Comparison of ENCODE assay signal across 1 cellular context in the genomic region with DNA sequence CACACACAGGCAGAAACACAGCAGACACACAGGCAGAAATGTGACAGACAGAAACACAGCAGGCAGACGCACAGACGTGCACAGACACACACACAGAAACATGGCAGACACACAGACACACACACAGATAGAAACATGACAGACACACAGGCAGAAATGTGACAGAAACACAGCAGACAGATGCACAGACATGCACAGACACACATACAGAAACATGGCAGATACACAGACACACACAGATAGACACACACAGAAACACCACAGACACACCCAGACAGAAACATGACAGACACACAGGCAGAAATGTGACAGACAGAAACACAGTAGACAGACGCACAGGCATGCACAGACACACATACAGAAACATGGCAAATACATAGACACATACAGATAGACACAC.
TF ChIP-seq lines count a peak whose summit lies in the region.

No MANE protein-coding gene starts in this region.

TF ChIP-seq in K562, 482 proteins besides CTCF, POLR2A, EP300 and RAD21 (continues in another document):
- TF ChIP-seq, protein P1, sequence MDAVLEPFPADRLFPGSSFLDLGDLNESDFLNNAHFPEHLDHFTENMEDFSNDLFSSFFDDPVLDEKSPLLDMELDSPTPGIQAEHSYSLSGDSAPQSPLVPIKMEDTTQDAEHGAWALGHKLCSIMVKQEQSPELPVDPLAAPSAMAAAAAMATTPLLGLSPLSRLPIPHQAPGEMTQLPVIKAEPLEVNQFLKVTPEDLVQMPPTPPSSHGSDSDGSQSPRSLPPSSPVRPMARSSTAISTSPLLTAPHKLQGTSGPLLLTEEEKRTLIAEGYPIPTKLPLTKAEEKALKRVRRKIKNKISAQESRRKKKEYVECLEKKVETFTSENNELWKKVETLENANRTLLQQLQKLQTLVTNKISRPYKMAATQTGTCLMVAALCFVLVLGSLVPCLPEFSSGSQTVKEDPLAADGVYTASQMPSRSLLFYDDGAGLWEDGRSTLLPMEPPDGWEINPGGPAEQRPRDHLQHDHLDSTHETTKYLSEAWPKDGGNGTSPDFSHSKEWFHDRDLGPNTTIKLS (IDR thresholded peaks at IDR 0.05; ENCODE audit: borderline replicate concordance, low read depth), result no peak
- TF ChIP-seq ZNF239 (CRISPR knock-in tag; IDR thresholded peaks at IDR 0.05) (no peak), SMARCA5 (IDR thresholded peaks at IDR 0.05) (peak; percentile 22; the same call in 1 of the 2 replicates), ZEB2 (IDR thresholded peaks at IDR 0.05) (no peak), MCM7 (IDR thresholded peaks at IDR 0.05) (peak in 1 of 2 experiments; percentile 57; a peak in 1 of 4 replicates), BRD4 (IDR thresholded peaks at IDR 0.05) (no peak), PHF20 (IDR thresholded peaks at IDR 0.05; ENCODE audit: partially characterized antibody) (peak; percentile 52), KHSRP (IDR thresholded peaks at IDR 0.05) (0 out of 2 replicates have a peak, but pooled peaks have one; percentile 41), GABPA (tag; conservative IDR thresholded peaks at IDR 0.05; ENCODE audit: low read depth) (no peak), SRSF9 (IDR thresholded peaks at IDR 0.05; ENCODE audit: borderline replicate concordance, low read depth, low read length) (no peak), FOXM1 (IDR thresholded peaks at IDR 0.05; ENCODE audit: low read depth) (no peak), FOXM1 (CRISPR knock-in tag; IDR thresholded peaks at IDR 0.05; ENCODE audit: low read depth) (no peak), TSC22D4 (tag; IDR thresholded peaks at IDR 0.05) (peak; percentile 66; the same call in 1 of the 2 replicates), MYBL2 (IDR thresholded peaks at IDR 0.05; ENCODE audit: low read depth) (no peak), MYBL2 (CRISPR knock-in tag; IDR thresholded peaks at IDR 0.05; ENCODE audit: borderline replicate concordance) (no peak), ZNF217 (CRISPR knock-in tag; IDR thresholded peaks at IDR 0.05) (no peak), DPF2 (IDR thresholded peaks at IDR 0.05) (0 out of 2 replicates have a peak, but pooled peaks have one; percentile 37), POLR2B (IDR thresholded peaks at IDR 0.05; ENCODE audit: low read depth, partially characterized antibody) (peak; percentile 14), NELFE (IDR thresholded peaks at IDR 0.05; ENCODE audit: insufficient read depth, insufficient read length) (no peak), DNMT1 (IDR thresholded peaks at IDR 0.05) (0 out of 2 replicates have a peak, but pooled peaks have one; percentile 29), HDGF (IDR thresholded peaks at IDR 0.05) (peak; percentile 70; the same call in 1 of the 2 replicates), ZC3H8 (IDR thresholded peaks at IDR 0.05) (0 out of 2 replicates have a peak, but pooled peaks have one; percentile 50), FOXK2 (conservative IDR thresholded peaks at IDR 0.05 in 1 of 2, IDR thresholded peaks at IDR 0.05 in 1 of 2; ENCODE audit: low read depth in 2 of 2) (peak in 1 of 2 experiments; percentile 69; a peak in 2 of 4 replicates), GTF2E2 (tag; IDR thresholded peaks at IDR 0.05) (no peak), BRF1 (IDR thresholded peaks at IDR 0.05; ENCODE audit: borderline replicate concordance, extremely low read depth, insufficient read length) (no peak), ARHGAP35 (IDR thresholded peaks at IDR 0.05; ENCODE audit: partially characterized antibody) (peak; percentile 45), PHB2 (IDR thresholded peaks at IDR 0.05; ENCODE audit: low read depth) (peak; percentile 21; the same call in 1 of the 2 replicates), ARID2 (IDR thresholded peaks at IDR 0.05) (peak; percentile 11; the same call in 1 of the 2 replicates)
- TF ChIP-seq, protein P2, sequence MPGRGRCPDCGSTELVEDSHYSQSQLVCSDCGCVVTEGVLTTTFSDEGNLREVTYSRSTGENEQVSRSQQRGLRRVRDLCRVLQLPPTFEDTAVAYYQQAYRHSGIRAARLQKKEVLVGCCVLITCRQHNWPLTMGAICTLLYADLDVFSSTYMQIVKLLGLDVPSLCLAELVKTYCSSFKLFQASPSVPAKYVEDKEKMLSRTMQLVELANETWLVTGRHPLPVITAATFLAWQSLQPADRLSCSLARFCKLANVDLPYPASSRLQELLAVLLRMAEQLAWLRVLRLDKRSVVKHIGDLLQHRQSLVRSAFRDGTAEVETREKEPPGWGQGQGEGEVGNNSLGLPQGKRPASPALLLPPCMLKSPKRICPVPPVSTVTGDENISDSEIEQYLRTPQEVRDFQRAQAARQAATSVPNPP (IDR thresholded peaks at IDR 0.05; ENCODE audit: borderline replicate concordance, insufficient read depth, insufficient read length), result no peak
- TF ChIP-seq, protein P3, sequence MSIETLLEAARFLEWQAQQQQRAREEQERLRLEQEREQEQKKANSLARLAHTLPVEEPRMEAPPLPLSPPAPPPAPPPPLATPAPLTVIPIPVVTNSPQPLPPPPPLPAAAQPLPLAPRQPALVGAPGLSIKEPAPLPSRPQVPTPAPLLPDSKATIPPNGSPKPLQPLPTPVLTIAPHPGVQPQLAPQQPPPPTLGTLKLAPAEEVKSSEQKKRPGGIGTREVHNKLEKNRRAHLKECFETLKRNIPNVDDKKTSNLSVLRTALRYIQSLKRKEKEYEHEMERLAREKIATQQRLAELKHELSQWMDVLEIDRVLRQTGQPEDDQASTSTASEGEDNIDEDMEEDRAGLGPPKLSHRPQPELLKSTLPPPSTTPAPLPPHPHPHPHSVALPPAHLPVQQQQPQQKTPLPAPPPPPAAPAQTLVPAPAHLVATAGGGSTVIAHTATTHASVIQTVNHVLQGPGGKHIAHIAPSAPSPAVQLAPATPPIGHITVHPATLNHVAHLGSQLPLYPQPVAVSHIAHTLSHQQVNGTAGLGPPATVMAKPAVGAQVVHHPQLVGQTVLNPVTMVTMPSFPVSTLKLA (conservative IDR thresholded peaks at IDR 0.05), result peak in 1 of 2 experiments; percentile 10; a peak in 1 of 4 replicates
- TF ChIP-seq, protein P4, sequence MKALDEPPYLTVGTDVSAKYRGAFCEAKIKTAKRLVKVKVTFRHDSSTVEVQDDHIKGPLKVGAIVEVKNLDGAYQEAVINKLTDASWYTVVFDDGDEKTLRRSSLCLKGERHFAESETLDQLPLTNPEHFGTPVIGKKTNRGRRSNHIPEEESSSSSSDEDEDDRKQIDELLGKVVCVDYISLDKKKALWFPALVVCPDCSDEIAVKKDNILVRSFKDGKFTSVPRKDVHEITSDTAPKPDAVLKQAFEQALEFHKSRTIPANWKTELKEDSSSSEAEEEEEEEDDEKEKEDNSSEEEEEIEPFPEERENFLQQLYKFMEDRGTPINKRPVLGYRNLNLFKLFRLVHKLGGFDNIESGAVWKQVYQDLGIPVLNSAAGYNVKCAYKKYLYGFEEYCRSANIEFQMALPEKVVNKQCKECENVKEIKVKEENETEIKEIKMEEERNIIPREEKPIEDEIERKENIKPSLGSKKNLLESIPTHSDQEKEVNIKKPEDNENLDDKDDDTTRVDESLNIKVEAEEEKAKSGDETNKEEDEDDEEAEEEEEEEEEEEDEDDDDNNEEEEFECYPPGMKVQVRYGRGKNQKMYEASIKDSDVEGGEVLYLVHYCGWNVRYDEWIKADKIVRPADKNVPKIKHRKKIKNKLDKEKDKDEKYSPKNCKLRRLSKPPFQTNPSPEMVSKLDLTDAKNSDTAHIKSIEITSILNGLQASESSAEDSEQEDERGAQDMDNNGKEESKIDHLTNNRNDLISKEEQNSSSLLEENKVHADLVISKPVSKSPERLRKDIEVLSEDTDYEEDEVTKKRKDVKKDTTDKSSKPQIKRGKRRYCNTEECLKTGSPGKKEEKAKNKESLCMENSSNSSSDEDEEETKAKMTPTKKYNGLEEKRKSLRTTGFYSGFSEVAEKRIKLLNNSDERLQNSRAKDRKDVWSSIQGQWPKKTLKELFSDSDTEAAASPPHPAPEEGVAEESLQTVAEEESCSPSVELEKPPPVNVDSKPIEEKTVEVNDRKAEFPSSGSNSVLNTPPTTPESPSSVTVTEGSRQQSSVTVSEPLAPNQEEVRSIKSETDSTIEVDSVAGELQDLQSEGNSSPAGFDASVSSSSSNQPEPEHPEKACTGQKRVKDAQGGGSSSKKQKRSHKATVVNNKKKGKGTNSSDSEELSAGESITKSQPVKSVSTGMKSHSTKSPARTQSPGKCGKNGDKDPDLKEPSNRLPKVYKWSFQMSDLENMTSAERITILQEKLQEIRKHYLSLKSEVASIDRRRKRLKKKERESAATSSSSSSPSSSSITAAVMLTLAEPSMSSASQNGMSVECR (CRISPR knock-in tag; IDR thresholded peaks at IDR 0.05), result 0 out of 2 replicates have a peak, but pooled peaks have one; percentile 4
- TF ChIP-seq, protein P5, sequence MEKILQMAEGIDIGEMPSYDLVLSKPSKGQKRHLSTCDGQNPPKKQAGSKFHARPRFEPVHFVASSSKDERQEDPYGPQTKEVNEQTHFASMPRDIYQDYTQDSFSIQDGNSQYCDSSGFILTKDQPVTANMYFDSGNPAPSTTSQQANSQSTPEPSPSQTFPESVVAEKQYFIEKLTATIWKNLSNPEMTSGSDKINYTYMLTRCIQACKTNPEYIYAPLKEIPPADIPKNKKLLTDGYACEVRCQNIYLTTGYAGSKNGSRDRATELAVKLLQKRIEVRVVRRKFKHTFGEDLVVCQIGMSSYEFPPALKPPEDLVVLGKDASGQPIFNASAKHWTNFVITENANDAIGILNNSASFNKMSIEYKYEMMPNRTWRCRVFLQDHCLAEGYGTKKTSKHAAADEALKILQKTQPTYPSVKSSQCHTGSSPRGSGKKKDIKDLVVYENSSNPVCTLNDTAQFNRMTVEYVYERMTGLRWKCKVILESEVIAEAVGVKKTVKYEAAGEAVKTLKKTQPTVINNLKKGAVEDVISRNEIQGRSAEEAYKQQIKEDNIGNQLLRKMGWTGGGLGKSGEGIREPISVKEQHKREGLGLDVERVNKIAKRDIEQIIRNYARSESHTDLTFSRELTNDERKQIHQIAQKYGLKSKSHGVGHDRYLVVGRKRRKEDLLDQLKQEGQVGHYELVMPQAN (IDR thresholded peaks at IDR 0.05; ENCODE audit: borderline replicate concordance), result peak; percentile 71
- TF ChIP-seq, protein P6, sequence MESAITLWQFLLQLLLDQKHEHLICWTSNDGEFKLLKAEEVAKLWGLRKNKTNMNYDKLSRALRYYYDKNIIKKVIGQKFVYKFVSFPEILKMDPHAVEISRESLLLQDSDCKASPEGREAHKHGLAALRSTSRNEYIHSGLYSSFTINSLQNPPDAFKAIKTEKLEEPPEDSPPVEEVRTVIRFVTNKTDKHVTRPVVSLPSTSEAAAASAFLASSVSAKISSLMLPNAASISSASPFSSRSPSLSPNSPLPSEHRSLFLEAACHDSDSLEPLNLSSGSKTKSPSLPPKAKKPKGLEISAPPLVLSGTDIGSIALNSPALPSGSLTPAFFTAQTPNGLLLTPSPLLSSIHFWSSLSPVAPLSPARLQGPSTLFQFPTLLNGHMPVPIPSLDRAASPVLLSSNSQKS (CRISPR knock-in tag; IDR thresholded peaks at IDR 0.05), result no peak
- TF ChIP-seq, protein P7, sequence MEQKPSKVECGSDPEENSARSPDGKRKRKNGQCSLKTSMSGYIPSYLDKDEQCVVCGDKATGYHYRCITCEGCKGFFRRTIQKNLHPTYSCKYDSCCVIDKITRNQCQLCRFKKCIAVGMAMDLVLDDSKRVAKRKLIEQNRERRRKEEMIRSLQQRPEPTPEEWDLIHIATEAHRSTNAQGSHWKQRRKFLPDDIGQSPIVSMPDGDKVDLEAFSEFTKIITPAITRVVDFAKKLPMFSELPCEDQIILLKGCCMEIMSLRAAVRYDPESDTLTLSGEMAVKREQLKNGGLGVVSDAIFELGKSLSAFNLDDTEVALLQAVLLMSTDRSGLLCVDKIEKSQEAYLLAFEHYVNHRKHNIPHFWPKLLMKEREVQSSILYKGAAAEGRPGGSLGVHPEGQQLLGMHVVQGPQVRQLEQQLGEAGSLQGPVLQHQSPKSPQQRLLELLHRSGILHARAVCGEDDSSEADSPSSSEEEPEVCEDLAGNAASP (IDR thresholded peaks at IDR 0.05), result no peak
- TF ChIP-seq, protein P8, sequence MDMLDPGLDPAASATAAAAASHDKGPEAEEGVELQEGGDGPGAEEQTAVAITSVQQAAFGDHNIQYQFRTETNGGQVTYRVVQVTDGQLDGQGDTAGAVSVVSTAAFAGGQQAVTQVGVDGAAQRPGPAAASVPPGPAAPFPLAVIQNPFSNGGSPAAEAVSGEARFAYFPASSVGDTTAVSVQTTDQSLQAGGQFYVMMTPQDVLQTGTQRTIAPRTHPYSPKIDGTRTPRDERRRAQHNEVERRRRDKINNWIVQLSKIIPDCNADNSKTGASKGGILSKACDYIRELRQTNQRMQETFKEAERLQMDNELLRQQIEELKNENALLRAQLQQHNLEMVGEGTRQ (CRISPR knock-in tag; IDR thresholded peaks at IDR 0.05), result no peak
- TF ChIP-seq, protein P9, sequence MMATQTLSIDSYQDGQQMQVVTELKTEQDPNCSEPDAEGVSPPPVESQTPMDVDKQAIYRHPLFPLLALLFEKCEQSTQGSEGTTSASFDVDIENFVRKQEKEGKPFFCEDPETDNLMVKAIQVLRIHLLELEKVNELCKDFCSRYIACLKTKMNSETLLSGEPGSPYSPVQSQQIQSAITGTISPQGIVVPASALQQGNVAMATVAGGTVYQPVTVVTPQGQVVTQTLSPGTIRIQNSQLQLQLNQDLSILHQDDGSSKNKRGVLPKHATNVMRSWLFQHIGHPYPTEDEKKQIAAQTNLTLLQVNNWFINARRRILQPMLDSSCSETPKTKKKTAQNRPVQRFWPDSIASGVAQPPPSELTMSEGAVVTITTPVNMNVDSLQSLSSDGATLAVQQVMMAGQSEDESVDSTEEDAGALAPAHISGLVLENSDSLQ (IDR thresholded peaks at IDR 0.05), result peak; percentile 61
- TF ChIP-seq, protein P10, sequence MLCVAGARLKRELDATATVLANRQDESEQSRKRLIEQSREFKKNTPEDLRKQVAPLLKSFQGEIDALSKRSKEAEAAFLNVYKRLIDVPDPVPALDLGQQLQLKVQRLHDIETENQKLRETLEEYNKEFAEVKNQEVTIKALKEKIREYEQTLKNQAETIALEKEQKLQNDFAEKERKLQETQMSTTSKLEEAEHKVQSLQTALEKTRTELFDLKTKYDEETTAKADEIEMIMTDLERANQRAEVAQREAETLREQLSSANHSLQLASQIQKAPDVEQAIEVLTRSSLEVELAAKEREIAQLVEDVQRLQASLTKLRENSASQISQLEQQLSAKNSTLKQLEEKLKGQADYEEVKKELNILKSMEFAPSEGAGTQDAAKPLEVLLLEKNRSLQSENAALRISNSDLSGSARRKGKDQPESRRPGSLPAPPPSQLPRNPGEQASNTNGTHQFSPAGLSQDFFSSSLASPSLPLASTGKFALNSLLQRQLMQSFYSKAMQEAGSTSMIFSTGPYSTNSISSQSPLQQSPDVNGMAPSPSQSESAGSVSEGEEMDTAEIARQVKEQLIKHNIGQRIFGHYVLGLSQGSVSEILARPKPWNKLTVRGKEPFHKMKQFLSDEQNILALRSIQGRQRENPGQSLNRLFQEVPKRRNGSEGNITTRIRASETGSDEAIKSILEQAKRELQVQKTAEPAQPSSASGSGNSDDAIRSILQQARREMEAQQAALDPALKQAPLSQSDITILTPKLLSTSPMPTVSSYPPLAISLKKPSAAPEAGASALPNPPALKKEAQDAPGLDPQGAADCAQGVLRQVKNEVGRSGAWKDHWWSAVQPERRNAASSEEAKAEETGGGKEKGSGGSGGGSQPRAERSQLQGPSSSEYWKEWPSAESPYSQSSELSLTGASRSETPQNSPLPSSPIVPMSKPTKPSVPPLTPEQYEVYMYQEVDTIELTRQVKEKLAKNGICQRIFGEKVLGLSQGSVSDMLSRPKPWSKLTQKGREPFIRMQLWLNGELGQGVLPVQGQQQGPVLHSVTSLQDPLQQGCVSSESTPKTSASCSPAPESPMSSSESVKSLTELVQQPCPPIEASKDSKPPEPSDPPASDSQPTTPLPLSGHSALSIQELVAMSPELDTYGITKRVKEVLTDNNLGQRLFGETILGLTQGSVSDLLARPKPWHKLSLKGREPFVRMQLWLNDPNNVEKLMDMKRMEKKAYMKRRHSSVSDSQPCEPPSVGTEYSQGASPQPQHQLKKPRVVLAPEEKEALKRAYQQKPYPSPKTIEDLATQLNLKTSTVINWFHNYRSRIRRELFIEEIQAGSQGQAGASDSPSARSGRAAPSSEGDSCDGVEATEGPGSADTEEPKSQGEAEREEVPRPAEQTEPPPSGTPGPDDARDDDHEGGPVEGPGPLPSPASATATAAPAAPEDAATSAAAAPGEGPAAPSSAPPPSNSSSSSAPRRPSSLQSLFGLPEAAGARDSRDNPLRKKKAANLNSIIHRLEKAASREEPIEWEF (CRISPR knock-in tag; IDR thresholded peaks at IDR 0.05), result no peak
